Comparison of ENCODE assay signal across 1 cellular context in genomic region chr12:78835493-78835892, GRCh38.
TF ChIP-seq lines count a peak whose summit lies in the region.

No MANE protein-coding gene starts in this region.

TF ChIP-seq in H1, 55 proteins besides CTCF, POLR2A, EP300 and RAD21:
- TF ChIP-seq ZNF274 (IDR thresholded peaks at IDR 0.05; ENCODE audit: borderline replicate concordance, extremely low read depth, low read length) = no peak
- no peak for TF ChIP-seq KDM1A (IDR thresholded peaks at IDR 0.05; ENCODE audit: borderline replicate concordance, low read length)
- TF ChIP-seq HDAC2 (IDR thresholded peaks at IDR 0.05; ENCODE audit: borderline replicate concordance in 1 of 2, low read depth in 2 of 2, low read length in 2 of 2) = no peak
- TF ChIP-seq EZH2 (IDR thresholded peaks at IDR 0.05; ENCODE audit: low read depth, low read length, severe bottlenecking) = no peak
- no peak for TF ChIP-seq MAFK (IDR thresholded peaks at IDR 0.05; ENCODE audit: low read depth, low read length)
- no peak for TF ChIP-seq PHF8 (conservative IDR thresholded peaks at IDR 0.05; ENCODE audit: low read depth, low read length)
- no peak for TF ChIP-seq GTF2F1 (IDR thresholded peaks at IDR 0.05; ENCODE audit: borderline replicate concordance, low read depth, low read length)
- TF ChIP-seq TAF1 (IDR thresholded peaks at IDR 0.05; ENCODE audit: low read depth, low read length) = no peak
- TF ChIP-seq JUN (IDR thresholded peaks at IDR 0.05; ENCODE audit: low read depth, low read length) = no peak
- no peak for TF ChIP-seq CBX5 (IDR thresholded peaks at IDR 0.05; ENCODE audit: low read depth, low read length)
- TF ChIP-seq, protein P1, sequence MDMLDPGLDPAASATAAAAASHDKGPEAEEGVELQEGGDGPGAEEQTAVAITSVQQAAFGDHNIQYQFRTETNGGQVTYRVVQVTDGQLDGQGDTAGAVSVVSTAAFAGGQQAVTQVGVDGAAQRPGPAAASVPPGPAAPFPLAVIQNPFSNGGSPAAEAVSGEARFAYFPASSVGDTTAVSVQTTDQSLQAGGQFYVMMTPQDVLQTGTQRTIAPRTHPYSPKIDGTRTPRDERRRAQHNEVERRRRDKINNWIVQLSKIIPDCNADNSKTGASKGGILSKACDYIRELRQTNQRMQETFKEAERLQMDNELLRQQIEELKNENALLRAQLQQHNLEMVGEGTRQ (IDR thresholded peaks at IDR 0.05; ENCODE audit: low read length) = no peak
- TF ChIP-seq GABPA (IDR thresholded peaks at IDR 0.05; ENCODE audit: borderline replicate concordance, insufficient read depth, low read length) = no peak
- TF ChIP-seq RNF2 (IDR thresholded peaks at IDR 0.05; ENCODE audit: borderline replicate concordance, low read depth, low read length, missing control alignments, poor library complexity, severe bottlenecking) = no peak
- no peak for TF ChIP-seq CBX8 (IDR thresholded peaks at IDR 0.05; ENCODE audit: borderline replicate concordance, low read depth, low read length)
- no peak for TF ChIP-seq SIN3A (conservative IDR thresholded peaks at IDR 0.05 in 1 of 2, IDR thresholded peaks at IDR 0.05 in 1 of 2; ENCODE audit: low read depth in 1 of 2, low read length in 2 of 2)
